Comparison of ENCODE assay signal across 23 cellular contexts in genomic region chr9:88980732-88981336, GRCh38. TPM values are rescaled to one million over a fixed set of nuclear protein-coding genes. Genes with fewer than 3 reads are reported as not detected.
A peak's percentile ranks its signal among the peaks of the same experiment; 100 is the strongest.
DNase-seq lines count a peak whose midpoint lies in the region; ATAC-seq and TF ChIP-seq lines count a peak whose summit lies in the region.
"Had no signal": no experiment of that assay in that cellular context is flagged by ENCODE, and none has a peak within 500 bp of the region (broad histone marks: within the 10 kb centered on the region; RNA-seq: fewer than 3 reads in every experiment).

No MANE protein-coding gene starts in this region.

- no peaks in the 10 kb centered on the region for H3K9me3 Mint-ChIP-seq in endothelial cell (ENCODE audit: unreplicated experiment)
- H3K9me3 Mint-ChIP-seq: activated naive CD4-positive, alpha-beta T cell treated with anti-CD3 and anti-CD28 coated beads, Interleukin-2, amount 50 U/mL, for 24 hours had no signal

- no peak for ATAC-seq in GM19023 (IDR thresholded peaks at IDR 0.05; ENCODE audit: unreplicated experiment)
- ATAC-seq: lower lobe of right lung had no signal

- H3K36me3 ChIP-seq in ascending aorta (no peaks in the 10 kb centered on the region), hepatocyte (replicated peaks; ENCODE audit: insufficient read depth, low read depth) (no peaks in the 10 kb centered on the region)
- H3K36me3 ChIP-seq: breast epithelium, lower lobe of right lung had no signal

- H4K20me1 ChIP-seq in hepatocyte (ENCODE audit: insufficient read depth, poor library complexity, severe bottlenecking) = no peaks in the 10 kb centered on the region

- H3K27me3 ChIP-seq in ascending aorta = no peaks in the 10 kb centered on the region
- H3K27me3 ChIP-seq in hepatocyte = no peaks in the 10 kb centered on the region
- H3K27me3 ChIP-seq: breast epithelium had no signal

- no peak overlapping the region for H3K4me3 ChIP-seq in ascending aorta
- no peak overlapping the region for H3K4me3 ChIP-seq in hepatocyte
- H3K4me3 ChIP-seq: breast epithelium, lower lobe of right lung, smooth muscle cell had no signal

- TF ChIP-seq CTCF in ascending aorta (IDR thresholded peaks at IDR 0.05) (no peak), hepatocyte (IDR thresholded peaks at IDR 0.05; ENCODE audit: poor library complexity) (no peak), endothelial cell (IDR thresholded peaks at IDR 0.05; ENCODE audit: unreplicated experiment) (no peak)

- H3K4me1 ChIP-seq in ascending aorta (no peaks in the 10 kb centered on the region), hepatocyte (ENCODE audit: insufficient read depth) (no peaks in the 10 kb centered on the region)
- H3K4me1 ChIP-seq: breast epithelium, lower lobe of right lung, parathyroid adenoma had no signal

- no peaks in the 10 kb centered on the region for H3K9me2 ChIP-seq in hepatocyte (replicated peaks; ENCODE audit: insufficient read depth)

- H3K27me3 Mint-ChIP-seq in endothelial cell (ENCODE audit: unreplicated experiment) = peaks cover 3% of the 10 kb centered on the region

- H3K4me3 Mint-ChIP-seq in endothelial cell (ENCODE audit: unreplicated experiment) = no peak overlapping the region
- H3K4me3 Mint-ChIP-seq: activated naive CD4-positive, alpha-beta T cell treated with anti-CD3 and anti-CD28 coated beads, Interleukin-2, amount 50 U/mL, for 24 hours; CD4-positive, CD25-positive, alpha-beta regulatory T cell; naive B cell had no signal

- intact Hi-C loops in ascending aorta (cut with DNase I) = loop anchor here (1.0 to 10.0 kb wide), 2 partner anchors 19 to 1256 kb away; partner anchors contain the start of gene CTSL

- no peak overlapping the region for H3K27ac Mint-ChIP-seq in endothelial cell (ENCODE audit: unreplicated experiment)
- H3K27ac Mint-ChIP-seq: activated naive CD4-positive, alpha-beta T cell treated with anti-CD3 and anti-CD28 coated beads, Interleukin-2, amount 50 U/mL, for 24 hours; CD4-positive, CD25-positive, alpha-beta regulatory T cell had no signal

- H3K4me1 Mint-ChIP-seq in endothelial cell (ENCODE audit: unreplicated experiment) = peaks cover 5% of the 10 kb centered on the region
- H3K4me1 Mint-ChIP-seq: CD4-positive, CD25-positive, alpha-beta regulatory T cell; naive B cell had no signal

- H3K36me3 Mint-ChIP-seq in endothelial cell (ENCODE audit: low read depth, unreplicated experiment) = no peaks in the 10 kb centered on the region
- H3K36me3 Mint-ChIP-seq: activated naive CD4-positive, alpha-beta T cell treated with anti-CD3 and anti-CD28 coated beads, Interleukin-2, amount 50 U/mL, for 24 hours; CD4-positive, CD25-positive, alpha-beta regulatory T cell; naive B cell had no signal

- H3K27ac ChIP-seq in ascending aorta (peak overlapping the region; percentile 49 to 53), hepatocyte (peak overlapping the region; percentile 42)
- H3K27ac ChIP-seq: breast epithelium, epithelial cell of prostate, lower lobe of right lung, parathyroid adenoma had no signal

- no peaks in the 10 kb centered on the region for H3K79me2 ChIP-seq in hepatocyte
- H3K79me2 ChIP-seq: parathyroid adenoma had no signal

- H3K9me3 ChIP-seq in ascending aorta (no peaks in the 10 kb centered on the region), hepatocyte (ENCODE audit: low read depth) (no peaks in the 10 kb centered on the region)
- H3K9me3 ChIP-seq: breast epithelium had no signal

- no peak overlapping the region for H3K4me2 ChIP-seq in hepatocyte
- H3K4me2 ChIP-seq: smooth muscle cell had no signal

- H2AFZ ChIP-seq in hepatocyte = no peak overlapping the region
- H2AFZ ChIP-seq: parathyroid adenoma had no signal

- DNase-seq in GM04503 (ENCODE audit: low read depth) (peak; percentile 96), ascending aorta (ENCODE audit: low spot score in 2 of 2) (peak in 1 of 2 donors; percentile 64), hepatocyte (ENCODE audit: low spot score) (no peak), NCI-H187 treated with DMSO at 0.1 percent for 48 hours (lab: John Stamatoyannopoulos, UW) (no peak), endothelial cell (ENCODE audit: low spot score) (no peak), KG1 (lab: John Stamatoyannopoulos, UW) (no peak)
- DNase-seq: activated T-cell treated with anti-CD3 and anti-CD28 coated beads, Interleukin-2, amount 50 U/mL, for 1 hour; CD4-positive, CD25-positive, alpha-beta regulatory T cell; dermis blood vessel endothelial cell; head of caudate nucleus; lower lobe of right lung; naive B cell; NCI-H2029 treated with DMSO at 0.1 percent for 48 hours; NCI-H524; Right ventricle myocardium superior; stimulated activated CD4-positive, alpha-beta T cell treated with anti-CD3 and anti-CD28 coated beads, Interleukin-4, amount 100 ng/mL, for 24 hours; T-helper 1 cell had no signal

- 78% methylated on average over 2 of the region's 2 CpGs for WGBS in hepatocyte (ENCODE audit: low lambda C conversion rate, missing lambda C conversion rate)

RNA-seq across cellular contexts. Expression of gene S1PR3, which starts 10.4 kb away (rescaled TPM):
- 59.3 TPM for total RNA-seq in ascending aorta
- total RNA-seq in hepatocyte = 46.1 and 48.6 TPM in 2 replicates
- 13.2 and 21.4 TPM in 2 replicates for polyA plus RNA-seq in hepatocyte
- 18.3 TPM for total RNA-seq in endothelial cell (ENCODE audit: unreplicated experiment)
- total RNA-seq: CD4-positive, CD25-positive, alpha-beta regulatory T cell had no signal
